In genomic region chr17:63096426-63096825, GRCh38 we compare ENCODE assay signal across 1 cellular context.
TF ChIP-seq lines count a peak whose summit lies in the region.

No MANE protein-coding gene starts in this region.

TF ChIP-seq in HepG2, 621 proteins besides CTCF, POLR2A, EP300 and RAD21:
- TF ChIP-seq, protein P1, sequence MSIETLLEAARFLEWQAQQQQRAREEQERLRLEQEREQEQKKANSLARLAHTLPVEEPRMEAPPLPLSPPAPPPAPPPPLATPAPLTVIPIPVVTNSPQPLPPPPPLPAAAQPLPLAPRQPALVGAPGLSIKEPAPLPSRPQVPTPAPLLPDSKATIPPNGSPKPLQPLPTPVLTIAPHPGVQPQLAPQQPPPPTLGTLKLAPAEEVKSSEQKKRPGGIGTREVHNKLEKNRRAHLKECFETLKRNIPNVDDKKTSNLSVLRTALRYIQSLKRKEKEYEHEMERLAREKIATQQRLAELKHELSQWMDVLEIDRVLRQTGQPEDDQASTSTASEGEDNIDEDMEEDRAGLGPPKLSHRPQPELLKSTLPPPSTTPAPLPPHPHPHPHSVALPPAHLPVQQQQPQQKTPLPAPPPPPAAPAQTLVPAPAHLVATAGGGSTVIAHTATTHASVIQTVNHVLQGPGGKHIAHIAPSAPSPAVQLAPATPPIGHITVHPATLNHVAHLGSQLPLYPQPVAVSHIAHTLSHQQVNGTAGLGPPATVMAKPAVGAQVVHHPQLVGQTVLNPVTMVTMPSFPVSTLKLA (IDR thresholded peaks at IDR 0.05) = no peak
- TF ChIP-seq GLI4 (CRISPR knock-in tag; IDR thresholded peaks at IDR 0.05; ENCODE audit: borderline replicate concordance) (no peak), BATF2 (CRISPR knock-in tag; IDR thresholded peaks at IDR 0.05) (no peak), ZFY (CRISPR knock-in tag; IDR thresholded peaks at IDR 0.05) (no peak), SRSF4 (IDR thresholded peaks at IDR 0.05; ENCODE audit: low read depth, low read length, poor library complexity, severe bottlenecking) (no peak), SKIL (CRISPR knock-in tag; IDR thresholded peaks at IDR 0.05; ENCODE audit: borderline replicate concordance) (no peak), JARID2 (CRISPR knock-in tag; IDR thresholded peaks at IDR 0.05; ENCODE audit: insufficient replicate concordance) (no peak), KLF16 (CRISPR knock-in tag; IDR thresholded peaks at IDR 0.05) (no peak), SALL2 (CRISPR knock-in tag; IDR thresholded peaks at IDR 0.05) (no peak), NFIC (IDR thresholded peaks at IDR 0.05; ENCODE audit: low read length) (no peak), SAP130 (CRISPR knock-in tag; IDR thresholded peaks at IDR 0.05; ENCODE audit: low read depth) (no peak)
- TF ChIP-seq, protein P2, sequence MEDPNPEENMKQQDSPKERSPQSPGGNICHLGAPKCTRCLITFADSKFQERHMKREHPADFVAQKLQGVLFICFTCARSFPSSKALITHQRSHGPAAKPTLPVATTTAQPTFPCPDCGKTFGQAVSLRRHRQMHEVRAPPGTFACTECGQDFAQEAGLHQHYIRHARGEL (CRISPR knock-in tag; IDR thresholded peaks at IDR 0.05) = no peak
TF ChIP-seq in HepG2: peak in this region for 0.
